In genomic region chr11:94017446-94017845, GRCh38 we compare ENCODE assay signal across 22 cellular contexts. TPM values are rescaled to one million over a fixed set of nuclear protein-coding genes. Genes with fewer than 3 reads are reported as not detected.
"Had no signal": no experiment of that assay in that cellular context is flagged by ENCODE, and none has a peak within 500 bp of the region (broad histone marks: within the 10 kb centered on the region; RNA-seq: fewer than 3 reads in every experiment).

No MANE protein-coding gene starts in this region.

- DNase-seq: activated CD4-positive, CD25-positive, alpha-beta regulatory T cell treated with anti-CD3 and anti-CD28 coated beads, Interleukin-2, amount 50 U/mL, for 72 hours; activated naive CD4-positive, alpha-beta T cell treated with Interleukin-2 at 50 U/mL for 16 hours; anterior cingulate cortex; dorsolateral prefrontal cortex; glutamatergic neuron; naive B cell; psoas muscle; sigmoid colon; stimulated activated CD4-positive, alpha-beta T cell treated with anti-CD3 and anti-CD28 coated beads, Interleukin-2, amount 100 ng/mL, for 24 hours; stomach; T-cell; T1000; testis; upper lobe of right lung had no signal

- H3K27me3 ChIP-seq: esophagus muscularis mucosa, neural progenitor cell, sigmoid colon, stomach, testis, upper lobe of right lung had no signal

- H3K36me3 Mint-ChIP-seq: neural progenitor cell, T-cell had no signal

- H3K36me3 ChIP-seq: esophagus muscularis mucosa, neural progenitor cell, sigmoid colon, stomach, upper lobe of right lung had no signal

- H3K9ac ChIP-seq: neural progenitor cell had no signal

- H3K9me3 ChIP-seq: psoas muscle, testis, upper lobe of right lung had no signal

- H3K4me3 Mint-ChIP-seq: naive B cell, neural progenitor cell, T-cell had no signal

- ATAC-seq: left lobe of liver, psoas muscle, T-cell, upper lobe of right lung had no signal

- H3K4me1 Mint-ChIP-seq: naive B cell, neural progenitor cell, T-cell had no signal

- H3K4me2 ChIP-seq: neural progenitor cell had no signal

- H3K4me3 ChIP-seq: dorsolateral prefrontal cortex, esophagus muscularis mucosa, neural progenitor cell, psoas muscle, sigmoid colon, stomach, testis, upper lobe of right lung had no signal

- H3K4me1 ChIP-seq: esophagus muscularis mucosa, neural progenitor cell, psoas muscle, sigmoid colon, stomach, testis, upper lobe of right lung had no signal

- H3K27ac Mint-ChIP-seq: naive B cell, neural progenitor cell, T-cell had no signal

- H3K27ac ChIP-seq: dorsolateral prefrontal cortex, esophagus muscularis mucosa, neural progenitor cell, psoas muscle, sigmoid colon, stomach, testis, upper lobe of right lung had no signal

- H3K9me3 Mint-ChIP-seq: neural progenitor cell had no signal

- H2AFZ ChIP-seq: neural progenitor cell had no signal

RNA-seq across cellular contexts. Expression of gene HEPHL1, which starts 3.7 kb away (rescaled TPM):
- total RNA-seq: activated CD8-positive, alpha-beta memory T cell treated with anti-CD3 and anti-CD28 coated beads for 36 hours; cardiac septum; left lobe of liver; lung microvascular endothelial cell; mononuclear cell; osteocyte; psoas muscle; sigmoid colon; stomach; T-cell; upper lobe of right lung had no signal
- polyA plus RNA-seq: sigmoid colon had no signal
